ENCODE assay signal across 8 cellular contexts in genomic region chr18:32289480-32290075, GRCh38.
DNase-seq lines count a peak whose midpoint lies in the region; ATAC-seq, FAIRE-seq and TF ChIP-seq lines count a peak whose summit lies in the region.

No MANE protein-coding gene starts in this region.

- H2AFZ ChIP-seq in DND-41 (ENCODE audit: low read depth, low read length) (no peak overlapping the region), IMR-90 (replicated peaks; ENCODE audit: low read length, poor library complexity) (no peak overlapping the region)

- intact Hi-C loops in IMR-90 (cut with micrococcal nuclease): loop anchor here (1.0 kb wide), 1 partner anchor 181 kb away; the partner anchor contains the start of gene GAREM1
- intact Hi-C loops in kidney (cut with DNase I): no loop called here
- intact Hi-C loops in testis (cut with DNase I; ENCODE audit: low total_unique reads): no loop called here

- ATAC-seq in DND-41 (ENCODE audit: insufficient read depth, low read depth) (peak; percentile 84), GM21367 (IDR thresholded peaks at IDR 0.05; ENCODE audit: unreplicated experiment) (peak; percentile 91), IMR-90 (ENCODE audit: low read depth) (peak; percentile 91), GM21526 (IDR thresholded peaks at IDR 0.05; ENCODE audit: low FRiP score, unreplicated experiment) (no peak)

- in situ Hi-C loops in IMR-90 (cut with MboI; ENCODE audit: low sequenced_read_pairs) (no loop called here), brain microvascular endothelial cell (cut with HindIII; ENCODE audit: low pct_ligation_motif_present, low sequenced_read_pairs) (loop anchor here (25.0 kb wide), 2 partner anchors 98 to 173 kb away; partner anchors contain the start of gene GAREM1)

- POLR2A ChIA-PET in IMR-90 (lab: Charles Lee; ENCODE audit: unreplicated experiment): no interaction called here

- H4K20me1 ChIP-seq in DND-41 (ENCODE audit: insufficient read depth, low read length) (no peaks in the 10 kb centered on the region), IMR-90 (ENCODE audit: insufficient read depth, low read length) (no peaks in the 10 kb centered on the region)

- no peaks in the 10 kb centered on the region for H3K9me1 ChIP-seq in IMR-90 (ENCODE audit: insufficient read depth, low read length)

- no peak overlapping the region for H4K91ac ChIP-seq in IMR-90 (ENCODE audit: insufficient read depth, low read depth, low read length)

- TF ChIP-seq RAD21 in IMR-90 (IDR thresholded peaks at IDR 0.05; ENCODE audit: low read length): peak; percentile 82

- CTCF ChIA-PET in IMR-90 (lab: Yijun Ruan, JAX): interaction anchor here (0.6 to 1.8 kb wide), 25 partner anchors 8 to 263 kb away, joined by 3 to 39 read pairs (median 3); partner anchors contain the start of gene GAREM1

- no peak overlapping the region for H2BK15ac ChIP-seq in IMR-90 (ENCODE audit: low read depth, low read length)

- dilution Hi-C loops in IMR-90 (cut with HindIII; ENCODE audit: low sequenced_read_pairs, unreplicated experiment): loop anchor here (25.0 kb wide), 1 partner anchor 173 kb away; the partner anchor contains the start of gene GAREM1

- WGBS in IMR-90 (ENCODE audit: extremely low coverage in 2 of 2, insufficient read length in 1 of 2), 2 experiments: no CpG with 5 or more reads among the region's 1 CpG
- WGBS in testis, 2 donors: 35 to 77% methylated on average over 1 of the region's 1 CpG

- H4K8ac ChIP-seq in IMR-90 (ENCODE audit: low read depth in 2 of 2, low read length in 2 of 2): no peak overlapping the region

- H3K9me3 ChIP-seq in DND-41 (ENCODE audit: insufficient read depth, low read length, severe bottlenecking) (no peaks in the 10 kb centered on the region), IMR-90 (ENCODE audit: control insufficient read depth, insufficient read depth, low read length) (no peaks in the 10 kb centered on the region), kidney (ENCODE audit: control insufficient read depth in 1 of 2, low read length in 2 of 2) (no peaks in the 10 kb centered on the region), testis (no peaks in the 10 kb centered on the region)

- no peak overlapping the region for H3K4me2 ChIP-seq in DND-41 (ENCODE audit: insufficient read depth, low read length)
- H3K4me2 ChIP-seq in IMR-90 (ENCODE audit: low read depth, low read length): no peak overlapping the region

- no peaks in the 10 kb centered on the region for H3K79me2 ChIP-seq in DND-41 (ENCODE audit: insufficient read depth, low read length)

- H3K27ac ChIP-seq in DND-41 (ENCODE audit: low read length) (no peak overlapping the region), IMR-90 (ENCODE audit: insufficient read depth, low read length) (no peak overlapping the region), brain microvascular endothelial cell (no peak overlapping the region), kidney (ENCODE audit: low read depth in 2 of 2, low read length in 2 of 2) (no peak overlapping the region), testis (no peak overlapping the region)

- H3K36me3 ChIP-seq in DND-41 (ENCODE audit: insufficient read depth, low read length) (no peaks in the 10 kb centered on the region), IMR-90 (ENCODE audit: control insufficient read depth, insufficient read depth, low read length) (peaks cover 6% of the 10 kb centered on the region; the same call in 1 of the 2 replicates), brain microvascular endothelial cell (replicated peaks) (no peaks in the 10 kb centered on the region), kidney (ENCODE audit: control insufficient read depth in 1 of 2, insufficient read depth in 2 of 2, low read length in 2 of 2) (peaks cover 8 to 16% of the 10 kb centered on the region in 2 donors), testis (ENCODE audit: low read depth, missing control alignments) (no peaks in the 10 kb centered on the region)

- H2BK120ac ChIP-seq in IMR-90 (ENCODE audit: low read depth, low read length): no peak overlapping the region

- H3K4me3 ChIP-seq in DND-41 (ENCODE audit: low read depth in 1 of 2, low read length in 2 of 2) (no peak overlapping the region), IMR-90 (ENCODE audit: insufficient read depth, low read depth, low read length) (no peak overlapping the region), brain microvascular endothelial cell (ENCODE audit: low read depth, low read length) (no peak overlapping the region), kidney (ENCODE audit: low read length in 2 of 2) (no peak overlapping the region), testis (no peak overlapping the region)

- peak; percentile 80 for FAIRE-seq in kidney (lab: Jason Lieb, UNC)

- H2AK5ac ChIP-seq in IMR-90 (ENCODE audit: low read depth, low read length): no peak overlapping the region

- no peak overlapping the region for H2BK5ac ChIP-seq in IMR-90 (ENCODE audit: low read depth, low read length, poor library complexity, severe bottlenecking)

- H3K79me1 ChIP-seq in IMR-90 (ENCODE audit: low read depth in 1 of 2, low read length in 2 of 2): no peaks in the 10 kb centered on the region

- H3K23ac ChIP-seq in IMR-90 (ENCODE audit: low read depth, low read length): no peak overlapping the region

- no peak overlapping the region for H3K9ac ChIP-seq in DND-41 (ENCODE audit: low read depth, low read length)
- no peak overlapping the region for H3K9ac ChIP-seq in IMR-90 (ENCODE audit: low read depth, low read length)
- no peak overlapping the region for H3K9ac ChIP-seq in kidney (ENCODE audit: low read length in 2 of 2)

- no peak overlapping the region for H3K14ac ChIP-seq in IMR-90 (replicated peaks; ENCODE audit: low read depth, low read length)

- TF ChIP-seq CTCF in DND-41 (IDR thresholded peaks at IDR 0.05; ENCODE audit: borderline replicate concordance, extremely low read depth, low read length, poor library complexity, severe bottlenecking) (peak; percentile 72), IMR-90 (conservative IDR thresholded peaks at IDR 0.05; ENCODE audit: low read depth, low read length) (peak; percentile 76), brain microvascular endothelial cell (IDR thresholded peaks at IDR 0.05; ENCODE audit: low read depth, low read length, missing control alignments) (peak; percentile 82), kidney (IDR thresholded peaks at IDR 0.05; ENCODE audit: borderline replicate concordance, extremely low read depth, insufficient read depth) (peak; percentile 55), testis (IDR thresholded peaks at IDR 0.05) (peak in 2 of 3 experiments; percentile 43 to 66)

- no peak overlapping the region for H3K18ac ChIP-seq in IMR-90 (ENCODE audit: low read depth, low read length)

- H2BK20ac ChIP-seq in IMR-90 (ENCODE audit: low read depth, low read length): no peak overlapping the region

- no peak overlapping the region for H2AK9ac ChIP-seq in IMR-90 (replicated peaks; ENCODE audit: low read depth, low read length, poor library complexity)

- H3K27me3 ChIP-seq in DND-41 (ENCODE audit: insufficient read depth, low read length, poor library complexity): peaks cover 5% of the 10 kb centered on the region
- H3K27me3 ChIP-seq in IMR-90 (ENCODE audit: control insufficient read depth, insufficient read depth, low read length): no peaks in the 10 kb centered on the region
- H3K27me3 ChIP-seq in brain microvascular endothelial cell (replicated peaks): no peaks in the 10 kb centered on the region
- H3K27me3 ChIP-seq in testis: no peaks in the 10 kb centered on the region

- TF ChIP-seq POLR2A in IMR-90 (IDR thresholded peaks at IDR 0.05; ENCODE audit: low read depth, low read length): no peak
- no peak for TF ChIP-seq POLR2A in testis (IDR thresholded peaks at IDR 0.05)

- H3K56ac ChIP-seq in IMR-90 (ENCODE audit: extremely low read depth, insufficient read depth, low read length): no peak overlapping the region

- BruUV-seq in IMR-90 (replicated peaks; lab: Mats Ljungman, UMichigan): no TSS peak

- DNase-seq in DND-41: peak; percentile 46
- DNase-seq in IMR-90: peak; percentile 72
- peak; percentile 2 to 45 for DNase-seq in NOMO-1 (lab: John Stamatoyannopoulos, UW; ENCODE audit: unreplicated experiment in 2 of 2)
- DNase-seq in brain microvascular endothelial cell: peak; percentile 82
- no peak for DNase-seq in kidney
- DNase-seq in testis: peak; percentile 71

- H4K5ac ChIP-seq in IMR-90 (ENCODE audit: low read depth, low read length): no peak overlapping the region

- H3K4me1 ChIP-seq in DND-41 (ENCODE audit: insufficient read depth, low read length) (no peaks in the 10 kb centered on the region), IMR-90 (ENCODE audit: control insufficient read depth, insufficient read depth, low read length) (no peaks in the 10 kb centered on the region), kidney (ENCODE audit: control insufficient read depth in 1 of 2, insufficient read depth in 1 of 2, low read depth in 1 of 2, low read length in 2 of 2) (no peaks in the 10 kb centered on the region), testis (no peaks in the 10 kb centered on the region)

- no peak overlapping the region for H3K4ac ChIP-seq in IMR-90 (ENCODE audit: low read depth, low read length)

TF ChIP-seq in IMR-90, 13 proteins besides CTCF, POLR2A, EP300 and RAD21:
- peak; percentile 89 for TF ChIP-seq SMC3 (IDR thresholded peaks at IDR 0.05; ENCODE audit: low read depth, low read length)
- TF ChIP-seq, protein P1, sequence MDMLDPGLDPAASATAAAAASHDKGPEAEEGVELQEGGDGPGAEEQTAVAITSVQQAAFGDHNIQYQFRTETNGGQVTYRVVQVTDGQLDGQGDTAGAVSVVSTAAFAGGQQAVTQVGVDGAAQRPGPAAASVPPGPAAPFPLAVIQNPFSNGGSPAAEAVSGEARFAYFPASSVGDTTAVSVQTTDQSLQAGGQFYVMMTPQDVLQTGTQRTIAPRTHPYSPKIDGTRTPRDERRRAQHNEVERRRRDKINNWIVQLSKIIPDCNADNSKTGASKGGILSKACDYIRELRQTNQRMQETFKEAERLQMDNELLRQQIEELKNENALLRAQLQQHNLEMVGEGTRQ (IDR thresholded peaks at IDR 0.05; ENCODE audit: low read depth, low read length): no peak
